Comparison of ENCODE assay signal across 24 cellular contexts in the genomic region with DNA sequence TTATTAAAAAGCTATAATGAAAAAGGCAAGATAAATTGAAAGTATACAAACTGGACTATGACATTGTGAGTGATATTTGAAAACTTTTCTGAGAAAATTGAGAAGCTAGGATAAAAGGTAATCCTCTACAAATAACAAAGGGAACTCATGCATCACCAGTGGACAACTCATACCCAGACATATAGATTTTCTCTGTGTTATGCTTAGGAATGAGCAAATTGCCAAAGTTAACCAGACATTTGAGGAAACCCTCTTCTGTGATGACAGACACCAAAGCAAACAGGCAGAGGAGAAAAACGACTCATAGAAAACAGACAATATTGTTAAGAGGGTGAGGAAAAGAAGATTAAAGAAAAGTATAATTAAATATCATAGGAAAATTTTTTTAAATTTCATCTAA.
DNase-seq lines count a peak whose midpoint lies in the region; ATAC-seq and TF ChIP-seq lines count a peak whose summit lies in the region.
"Had no signal": no experiment of that assay in that cellular context is flagged by ENCODE, and none has a peak within 500 bp of the region (broad histone marks: within the 10 kb centered on the region; RNA-seq: fewer than 3 reads in every experiment).

No MANE protein-coding gene starts in this region.

- no peak overlapping the region for H3K9ac ChIP-seq in PC-3 (ENCODE audit: low read length)

- H2AFZ ChIP-seq in PC-3 (ENCODE audit: low read length) = no peak overlapping the region
- H2AFZ ChIP-seq: GM23338 had no signal

- no peak for TF ChIP-seq CTCF in PC-3 (conservative IDR thresholded peaks at IDR 0.05; ENCODE audit: low read depth, low read length)
- TF ChIP-seq CTCF in astrocyte of the spinal cord (IDR thresholded peaks at IDR 0.05; ENCODE audit: low read depth, low read length) = no peak

- DNase-seq in activated CD4-positive, alpha-beta T cell treated with anti-CD3 and anti-CD28 coated beads for 36 hours = no peak
- no peak for DNase-seq in activated CD4-positive, alpha-beta T cell treated with anti-CD3 and anti-CD28 coated beads for 4 hours
- DNase-seq in PC-3 (peak; percentile 25), astrocyte of the spinal cord (ENCODE audit: low read depth, low spot score) (peak; percentile 6), SK-N-DZ (ENCODE audit: low spot score) (no peak)
- no peak for DNase-seq in stimulated activated effector memory CD8-positive, alpha-beta T cell treated with anti-CD3 and anti-CD28 coated beads, Interleukin-12 subunit alpha, Interleukin-12 subunit beta, amount 100 ng/mL, for 72 hours (ENCODE audit: low spot score in 2 of 2)
- DNase-seq in stimulated activated CD4-positive, alpha-beta T cell treated with anti-CD3 and anti-CD28 coated beads, Interleukin-4, amount 100 ng/mL, for 4 hours = no peak
- DNase-seq: 8988T, Calu3, DND-41, H9, KBM-7, NCI-H1417, NCI-H1694 treated with DMSO at 0.1 percent for 48 hours, NCI-H2081, NCI-H2171, NCI-H345, NCI-H524, NCI-H748 treated with DMSO at 0.1 percent for 48 hours, Right ventricle myocardium superior had no signal

- peaks cover 1% of the 10 kb centered on the region for H3K9me3 Mint-ChIP-seq in activated CD4-positive, alpha-beta T cell treated with anti-CD3 and anti-CD28 coated beads for 36 hours (ENCODE audit: low read depth)
- H3K9me3 Mint-ChIP-seq in stimulated activated effector memory CD8-positive, alpha-beta T cell treated with anti-CD3 and anti-CD28 coated beads, Interleukin-12 subunit alpha, Interleukin-12 subunit beta, amount 100 ng/mL, for 72 hours = no peaks in the 10 kb centered on the region
- H3K9me3 Mint-ChIP-seq: GM23338, H9, HFFc6 had no signal

- no peaks in the 10 kb centered on the region for H3F3A ChIP-seq in PC-3 (ENCODE audit: low read length, unreplicated experiment)

- H3K4me1 Mint-ChIP-seq in activated CD4-positive, alpha-beta T cell treated with anti-CD3 and anti-CD28 coated beads for 36 hours = peaks cover 11% of the 10 kb centered on the region
- peaks cover 18% of the 10 kb centered on the region for H3K4me1 Mint-ChIP-seq in stimulated activated effector memory CD8-positive, alpha-beta T cell treated with anti-CD3 and anti-CD28 coated beads, Interleukin-12 subunit alpha, Interleukin-12 subunit beta, amount 100 ng/mL, for 72 hours

- no peak overlapping the region for H3K4me3 Mint-ChIP-seq in activated CD4-positive, alpha-beta T cell treated with anti-CD3 and anti-CD28 coated beads for 36 hours
- no peak overlapping the region for H3K4me3 Mint-ChIP-seq in stimulated activated effector memory CD8-positive, alpha-beta T cell treated with anti-CD3 and anti-CD28 coated beads, Interleukin-12 subunit alpha, Interleukin-12 subunit beta, amount 100 ng/mL, for 72 hours
- H3K4me3 Mint-ChIP-seq: GM23338, H9, HFFc6 had no signal

- POLR2A ChIA-PET in activated CD4-positive, alpha-beta T cell treated with anti-CD3 and anti-CD28 coated beads for 36 hours (lab: Charles Lee) = no interaction called here
- POLR2A ChIA-PET in PC-3 (lab: Charles Lee; ENCODE audit: unreplicated experiment) = no interaction called here

- peak; percentile 42 for ATAC-seq in activated CD4-positive, alpha-beta T cell treated with anti-CD3 and anti-CD28 coated beads for 36 hours
- ATAC-seq in PC-3 = no peak
- peak; percentile 58 for ATAC-seq in stimulated activated effector memory CD8-positive, alpha-beta T cell treated with anti-CD3 and anti-CD28 coated beads, Interleukin-12 subunit alpha, Interleukin-12 subunit beta, amount 100 ng/mL, for 72 hours
- no peak for ATAC-seq in GM21723 (IDR thresholded peaks at IDR 0.05; ENCODE audit: unreplicated experiment)
- ATAC-seq: GM23338 had no signal

- H3K4me2 ChIP-seq in PC-3 (ENCODE audit: low read length) = no peak overlapping the region
- H3K4me2 ChIP-seq: GM23338 had no signal

- no peaks in the 10 kb centered on the region for H3K36me3 ChIP-seq in PC-3 (ENCODE audit: low read depth, low read length)
- H3K36me3 ChIP-seq: SJSA1 had no signal

- BruUV-seq in PC-3 (replicated peaks; lab: Mats Ljungman, UMichigan) = no TSS peak

- in situ Hi-C loops in astrocyte of the spinal cord (cut with HindIII; ENCODE audit: low sequenced_read_pairs) = no loop called here

- peaks cover 17% of the 10 kb centered on the region for H3K36me3 Mint-ChIP-seq in activated CD4-positive, alpha-beta T cell treated with anti-CD3 and anti-CD28 coated beads for 36 hours (ENCODE audit: low read depth)
- H3K36me3 Mint-ChIP-seq in stimulated activated effector memory CD8-positive, alpha-beta T cell treated with anti-CD3 and anti-CD28 coated beads, Interleukin-12 subunit alpha, Interleukin-12 subunit beta, amount 100 ng/mL, for 72 hours = no peaks in the 10 kb centered on the region

- H4K20me1 ChIP-seq in PC-3 (ENCODE audit: low read length) = no peaks in the 10 kb centered on the region

- CTCF ChIA-PET in activated CD4-positive, alpha-beta T cell treated with anti-CD3 and anti-CD28 coated beads for 36 hours (lab: Charles Lee) = no interaction called here
- CTCF ChIA-PET in PC-3 (lab: Charles Lee) = no interaction called here

- H3K79me2 ChIP-seq in PC-3 (ENCODE audit: low read length) = no peaks in the 10 kb centered on the region

- H3K27me3 ChIP-seq in PC-3 (ENCODE audit: low read length) = no peaks in the 10 kb centered on the region
- H3K27me3 ChIP-seq: SJSA1 had no signal

- peaks cover 12% of the 10 kb centered on the region for H3K4me1 ChIP-seq in PC-3 (ENCODE audit: insufficient read depth, low read length)

- H3K27me3 Mint-ChIP-seq in activated CD4-positive, alpha-beta T cell treated with anti-CD3 and anti-CD28 coated beads for 36 hours = no peaks in the 10 kb centered on the region

- no peak overlapping the region for H3K27ac Mint-ChIP-seq in activated CD4-positive, alpha-beta T cell treated with anti-CD3 and anti-CD28 coated beads for 36 hours
- no peak overlapping the region for H3K27ac Mint-ChIP-seq in stimulated activated effector memory CD8-positive, alpha-beta T cell treated with anti-CD3 and anti-CD28 coated beads, Interleukin-12 subunit alpha, Interleukin-12 subunit beta, amount 100 ng/mL, for 72 hours

- H3K9me3 ChIP-seq in PC-3 (ENCODE audit: low read length) = no peaks in the 10 kb centered on the region
- H3K9me3 ChIP-seq: SJSA1 had no signal

- H3K4me3 ChIP-seq in PC-3 (ENCODE audit: low read length) (no peak overlapping the region), astrocyte of the spinal cord (ENCODE audit: low read depth, low read length) (no peak overlapping the region)
- H3K4me3 ChIP-seq: GM23338, SJSA1 had no signal

- no peaks in the 10 kb centered on the region for H3K9me2 ChIP-seq in PC-3 (replicated peaks; ENCODE audit: low read length)

- no peak overlapping the region for H3K27ac ChIP-seq in PC-3 (ENCODE audit: low read length)
- H3K27ac ChIP-seq: SJSA1 had no signal

- intact Hi-C loops in activated CD4-positive, alpha-beta T cell treated with anti-CD3 and anti-CD28 coated beads for 36 hours (cut with DNase I, micrococcal nuclease) = no loop called here
- intact Hi-C loops in PC-3 (cut with micrococcal nuclease) = no loop called here

Comparison
In these comparisons a context has a peak if more than half of its experiments do, and no peak if none do; other contexts are left out.
1. ATAC-seq: peak in activated CD4-positive, alpha-beta T cell treated with anti-CD3 and anti-CD28 coated beads for 36 hours (single experiment) and stimulated activated effector memory CD8-positive, alpha-beta T cell treated with anti-CD3 and anti-CD28 coated beads, Interleukin-12 subunit alpha, Interleukin-12 subunit beta, amount 100 ng/mL, for 72 hours (single experiment); none in PC-3 (single experiment) and GM21723 (single experiment).
2. DNase-seq: peak in PC-3 (single experiment) and astrocyte of the spinal cord (single experiment); none in activated CD4-positive, alpha-beta T cell treated with anti-CD3 and anti-CD28 coated beads for 36 hours (single experiment), activated CD4-positive, alpha-beta T cell treated with anti-CD3 and anti-CD28 coated beads for 4 hours (0 of 2), stimulated activated effector memory CD8-positive, alpha-beta T cell treated with anti-CD3 and anti-CD28 coated beads, Interleukin-12 subunit alpha, Interleukin-12 subunit beta, amount 100 ng/mL, for 72 hours (0 of 2), stimulated activated CD4-positive, alpha-beta T cell treated with anti-CD3 and anti-CD28 coated beads, Interleukin-4, amount 100 ng/mL, for 4 hours (0 of 2) and SK-N-DZ (single experiment).